Comparison of ENCODE assay signal across 22 cellular contexts in the genomic region with DNA sequence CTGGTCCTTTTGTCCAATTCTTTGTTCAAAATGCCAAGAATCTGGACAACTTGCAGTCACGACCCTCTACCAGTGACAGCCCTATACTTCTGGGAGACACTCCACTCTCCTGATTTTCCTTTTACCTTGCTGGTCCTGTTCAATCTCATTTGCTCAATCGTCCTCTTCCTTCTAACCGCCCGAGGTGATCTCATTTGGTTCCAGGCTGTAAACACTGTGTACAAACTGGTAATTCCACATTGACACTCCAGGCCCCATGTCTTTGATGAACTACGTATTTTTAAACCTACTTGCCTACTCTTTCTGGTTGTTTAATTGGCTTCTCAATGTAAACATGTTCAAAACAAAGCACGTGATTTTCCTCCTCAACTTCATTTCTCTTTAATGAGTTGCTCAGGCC. TPM values are rescaled to one million over a fixed set of nuclear protein-coding genes. Genes with fewer than 3 reads are reported as not detected.
"Had no signal": no experiment of that assay in that cellular context is flagged by ENCODE, and none has a peak within 500 bp of the region (broad histone marks: within the 10 kb centered on the region; RNA-seq: fewer than 3 reads in every experiment).

No MANE protein-coding gene starts in this region.

- H3K4me2 ChIP-seq: hepatocyte had no signal

- DNase-seq: activated CD4-positive, alpha-beta memory T cell treated with anti-CD3 and anti-CD28 coated beads for 36 hours; activated CD4-positive, alpha-beta T cell treated with anti-CD3 and anti-CD28 coated beads for 48 hours; activated naive CD4-positive, alpha-beta T cell treated with Interleukin-2 at 50 U/mL for 16 hours; activated naive CD8-positive, alpha-beta T cell treated with anti-CD3 and anti-CD28 coated beads, Interleukin-2, amount 10 ng/mL, durations not matched to agents 7 days and 5 days; activated T-cell treated with anti-CD3 and anti-CD28 coated beads, Interleukin-2, amount 50 U/mL, for 48 hours; foreskin melanocyte; glutamatergic neuron; immature natural killer cell; pancreas; psoas muscle; stimulated activated CD4-positive, alpha-beta T cell treated with anti-CD3 and anti-CD28 coated beads, Interleukin-4, amount 100 ng/mL, for 24 hours; stimulated activated naive CD4-positive, alpha-beta T cell treated with Interleukin-2 at 50 U/mL for 16 hours; T1000; upper lobe of right lung had no signal

- H3K27ac ChIP-seq: hepatocyte, neutrophil, pancreas, psoas muscle, right atrium auricular region, upper lobe of right lung had no signal

- H3K9me3 ChIP-seq: neutrophil, pancreas, psoas muscle, right atrium auricular region, upper lobe of right lung had no signal

- H3K27me3 ChIP-seq: hepatocyte, pancreas, right atrium auricular region, upper lobe of right lung had no signal

- H3K36me3 ChIP-seq: neutrophil, pancreas, right atrium auricular region, upper lobe of right lung had no signal

- ATAC-seq: pancreas, psoas muscle, upper lobe of right lung had no signal

- FAIRE-seq: pancreas had no signal

- H3K4me1 ChIP-seq: pancreas, psoas muscle, right atrium auricular region, upper lobe of right lung had no signal

- H3K79me2 ChIP-seq: hepatocyte had no signal

- H2AFZ ChIP-seq: hepatocyte had no signal

- H3K4me3 ChIP-seq: hepatocyte, pancreas, psoas muscle, right atrium auricular region, upper lobe of right lung had no signal

RNA-seq across cellular contexts. Expression of a gene that starts 23.7 kb away (rescaled TPM):
- total RNA-seq: activated CD4-positive, alpha-beta memory T cell treated with anti-CD3 and anti-CD28 coated beads for 36 hours; activated naive CD8-positive, alpha-beta T cell treated with anti-CD3 and anti-CD28 coated beads, Interleukin-2, amount 10 ng/mL, durations not matched to agents 7 days and 5 days; cardiac septum; chondrocyte; epithelial cell of proximal tubule; hepatocyte; liver; myocyte; pancreas; psoas muscle; right atrium auricular region; upper lobe of right lung had no signal
- polyA plus RNA-seq: immature natural killer cell, pancreas had no signal
